In genomic region chr3:127672429-127673190, GRCh38 we compare ENCODE assay signal across 8 cellular contexts. TPM values are rescaled to one million over a fixed set of nuclear protein-coding genes. Genes with fewer than 3 reads are reported as not detected.
DNase-seq lines count a peak whose midpoint lies in the region; ATAC-seq and TF ChIP-seq lines count a peak whose summit lies in the region.

Gene ABTB1, plus strand, starts transcription at chr3:127672952. Its CDS starts 74 bp downstream, at chr3:127673026.

- H3K9me3 Mint-ChIP-seq in activated CD4-positive, alpha-beta memory T cell treated with anti-CD3 and anti-CD28 coated beads for 36 hours: no peaks in the 10 kb centered on the region

- peaks cover 23% of the 10 kb centered on the region for H3K4me1 Mint-ChIP-seq in activated CD4-positive, alpha-beta memory T cell treated with anti-CD3 and anti-CD28 coated beads for 36 hours (ENCODE audit: low read depth)

- POLR2A ChIA-PET in activated CD4-positive, alpha-beta memory T cell treated with anti-CD3 and anti-CD28 coated beads for 36 hours (lab: Charles Lee): interaction anchor here (0.6 to 1.8 kb wide), 4 partner anchors 10 to 74 kb away, joined by 3 to 15 read pairs (median 4); partner anchors contain the start of gene MCM2

- no peaks in the 10 kb centered on the region for H3K27me3 Mint-ChIP-seq in activated CD4-positive, alpha-beta memory T cell treated with anti-CD3 and anti-CD28 coated beads for 36 hours

- H3K36me3 ChIP-seq in duodenal mucosa (ENCODE audit: control insufficient read depth in 1 of 2, insufficient read depth in 2 of 2, low read length in 2 of 2) (peaks cover 0 to 5% of the 10 kb centered on the region in 2 donors), lower lobe of right lung (peaks cover 21% of the 10 kb centered on the region)

- H3K36me3 Mint-ChIP-seq in activated CD4-positive, alpha-beta memory T cell treated with anti-CD3 and anti-CD28 coated beads for 36 hours: no peaks in the 10 kb centered on the region

- no peaks in the 10 kb centered on the region for H3K9me3 ChIP-seq in duodenal mucosa (ENCODE audit: control insufficient read depth in 1 of 2, low read length in 2 of 2)
- H3K9me3 ChIP-seq in lower lobe of right lung: no peaks in the 10 kb centered on the region

- CTCF ChIA-PET in activated CD4-positive, alpha-beta memory T cell treated with anti-CD3 and anti-CD28 coated beads for 36 hours (lab: Charles Lee): interaction anchor here (1.9 to 2.0 kb wide), 2 partner anchors 97 to 461 kb away, joined by 4 to 9 read pairs; no protein-coding TSS in a partner anchor

- H3K4me3 Mint-ChIP-seq in activated CD4-positive, alpha-beta memory T cell treated with anti-CD3 and anti-CD28 coated beads for 36 hours: peak within 1 kb of the TSS; percentile 89

- H3K4me3 ChIP-seq in AG09309 (ENCODE audit: control insufficient read depth, low read depth, low read length) (peak within 1 kb of the TSS; percentile 74), duodenal mucosa (ENCODE audit: low read depth in 1 of 2, low read length in 2 of 2) (peak within 1 kb of the TSS; percentile 79 to 86), lower lobe of right lung (peak within 1 kb of the TSS; percentile 98)

- peak within 1 kb of the TSS; percentile 79 to 87 for H3K9ac ChIP-seq in duodenal mucosa (ENCODE audit: low read depth in 1 of 2, low read length in 2 of 2)

- TF ChIP-seq CTCF in AG09309 (IDR thresholded peaks at IDR 0.05; ENCODE audit: control insufficient read depth, insufficient read depth, low read depth, low read length, missing control alignments) (no peak), lower lobe of right lung (IDR thresholded peaks at IDR 0.05) (no peak)

- peak within 1 kb of the TSS; percentile 89 for H3K27ac Mint-ChIP-seq in activated CD4-positive, alpha-beta memory T cell treated with anti-CD3 and anti-CD28 coated beads for 36 hours

- ATAC-seq in GM19043 (IDR thresholded peaks at IDR 0.05; ENCODE audit: low read depth, unreplicated experiment): peak; percentile 71
- ATAC-seq in HG03342 (IDR thresholded peaks at IDR 0.05; ENCODE audit: unreplicated experiment): peak; percentile 71
- peak; percentile 93 to 94 for ATAC-seq in lower lobe of right lung

- H3K27ac ChIP-seq in duodenal mucosa (ENCODE audit: low read depth, low read length): peak within 1 kb of the TSS; percentile 56
- peak within 1 kb of the TSS; percentile 95 for H3K27ac ChIP-seq in lower lobe of right lung

- intact Hi-C loops in activated CD4-positive, alpha-beta memory T cell treated with anti-CD3 and anti-CD28 coated beads for 36 hours (cut with micrococcal nuclease): loop anchor here (1.0 to 5.0 kb wide), 7 partner anchors 24 to 1755 kb away; partner anchors contain the start of genes EEFSEC, MCM2 and TPRA1
- intact Hi-C loops in lower lobe of right lung (cut with DNase I): no loop called here

- DNase-seq in AG09309 (ENCODE audit: low read depth): no peak
- DNase-seq in NCI-H69 (lab: John Stamatoyannopoulos, UW): peak; percentile 87
- peak; percentile 91 for DNase-seq in activated CD4-positive, alpha-beta memory T cell treated with anti-CD3 and anti-CD28 coated beads for 36 hours
- peak; percentile 94 for DNase-seq in lower lobe of right lung
- peak; percentile 75 to 79 (median 75) for DNase-seq in stimulated activated CD4-positive, alpha-beta T cell treated with anti-CD3 and anti-CD28 coated beads, TNF-alpha, amount 100 ng/mL, for 4 hours (ENCODE audit: low read depth in 3 of 3)

- H3K27me3 ChIP-seq in duodenal mucosa (ENCODE audit: control insufficient read depth in 1 of 2, insufficient read depth in 2 of 2, low read length in 2 of 2) (no peaks in the 10 kb centered on the region), lower lobe of right lung (ENCODE audit: low read depth) (no peaks in the 10 kb centered on the region)

- H3K4me1 ChIP-seq in duodenal mucosa (ENCODE audit: control insufficient read depth in 1 of 2, insufficient read depth in 2 of 2, low read length in 2 of 2) (peaks cover 14 to 23% of the 10 kb centered on the region in 2 donors), lower lobe of right lung (peaks cover 21% of the 10 kb centered on the region)

RNA-seq across cellular contexts. Expression of gene ABTB1, which starts in this region (rescaled TPM):
- total RNA-seq in activated CD4-positive, alpha-beta memory T cell treated with anti-CD3 and anti-CD28 coated beads for 36 hours: 10 to 100 TPM; 14.8 TPM
- 56.6 TPM for total RNA-seq in lower lobe of right lung
